19 cellular contexts compared by ENCODE assay signal in genomic region chr3:45075821-45076625, GRCh38. TPM values are rescaled to one million over a fixed set of nuclear protein-coding genes. Genes with fewer than 3 reads are reported as not detected.
DNase-seq lines count a peak whose midpoint lies in the region; ATAC-seq and TF ChIP-seq lines count a peak whose summit lies in the region.
"Had no signal": no experiment of that assay in that cellular context is flagged by ENCODE, and none has a peak within 500 bp of the region (broad histone marks: within the 10 kb centered on the region; RNA-seq: fewer than 3 reads in every experiment).

No MANE protein-coding gene starts in this region.

- peak overlapping the region in 1 of 2 experiments; percentile 35 for H2BK12ac ChIP-seq in mesenchymal stem cell (ENCODE audit: low read length in 2 of 2)

- H2BK15ac ChIP-seq in mesenchymal stem cell (ENCODE audit: low read depth, poor library complexity, severe bottlenecking): peak overlapping the region; percentile 1

- no peak overlapping the region for H3K4me3 Mint-ChIP-seq in GM23338
- H3K4me3 Mint-ChIP-seq: CD4-positive, alpha-beta T cell; H9; HFFc6; T-helper 1 cell treated with Interleukin-12 subunit alpha and Interleukin-12 subunit beta and Interleukin-4 antibody, amounts not matched to agents 30 μg/mL and 1 μg/mL, for 36 hours had no signal

- no peaks in the 10 kb centered on the region for H3F3A ChIP-seq in GM23338 (replicated peaks; ENCODE audit: low read depth)

- no peak overlapping the region for H3K18ac ChIP-seq in mesenchymal stem cell (ENCODE audit: low read depth in 1 of 2, low read length in 2 of 2)

- H3K27me3 ChIP-seq in BLaER1 treated with 17β-estradiol and CSF1 and Interleukin-3, amounts not matched to agents 10 nM and 100 nM: no peaks in the 10 kb centered on the region
- H3K27me3 ChIP-seq in GM23338 (ENCODE audit: insufficient read depth): no peaks in the 10 kb centered on the region
- no peaks in the 10 kb centered on the region for H3K27me3 ChIP-seq in mesenchymal stem cell (ENCODE audit: control insufficient read depth in 1 of 2, insufficient read depth in 1 of 2, low read length in 2 of 2)

- no peaks in the 10 kb centered on the region; the same call in 2 of the 3 replicates for H3K36me3 Mint-ChIP-seq in GM23338 (ENCODE audit: low read depth)

- H4K8ac ChIP-seq in mesenchymal stem cell (ENCODE audit: low read length): no peak overlapping the region

- H3K27ac ChIP-seq in BLaER1 treated with 17β-estradiol and CSF1 and Interleukin-3, amounts not matched to agents 10 nM and 100 nM: peak overlapping the region in 4 of 11 experiments; percentile 27 to 81 (median 66); a peak in 7 of 22 replicates
- H3K27ac ChIP-seq in GM23338 (ENCODE audit: low read depth): no peak overlapping the region
- H3K27ac ChIP-seq in mesenchymal stem cell (ENCODE audit: low read length, poor library complexity, severe bottlenecking): no peak overlapping the region

- H3K79me1 ChIP-seq in mesenchymal stem cell (replicated peaks; ENCODE audit: low read length, poor library complexity, severe bottlenecking): peaks cover 5% of the 10 kb centered on the region

- no peak overlapping the region for H3K23ac ChIP-seq in mesenchymal stem cell (ENCODE audit: low read length in 2 of 2)

- no peaks in the 10 kb centered on the region for H3K79me2 ChIP-seq in GM23338 (replicated peaks; ENCODE audit: insufficient read depth)

- ATAC-seq in GM23338 (no peak), HG03460 (IDR thresholded peaks at IDR 0.05; ENCODE audit: unreplicated experiment) (no peak)
- ATAC-seq: GM12878, Right ventricle myocardium inferior had no signal

- H3K4ac ChIP-seq in mesenchymal stem cell (ENCODE audit: low read depth in 1 of 2, low read length in 2 of 2): no peak overlapping the region

- DNase-seq in GM23338 (ENCODE audit: low spot score) (no peak), SK-MEL-5 (ENCODE audit: low read depth, low spot score) (peak; percentile 53), mesenchymal stem cell (no peak), NOMO-1 treated with DMSO at 0.1 percent for 48 hours (lab: John Stamatoyannopoulos, UW; ENCODE audit: unreplicated experiment) (no peak), HuH-7.5 (ENCODE audit: low spot score) (no peak)
- DNase-seq: Caco-2; CD4-positive, alpha-beta T cell; DND-41; H9; HFFc6; NCI-H1694; NCI-H2081 treated with DMSO at 0.1 percent for 48 hours; NCI-H446; NCI-H526 had no signal

- peak overlapping the region in 2 of 11 experiments; percentile 16 to 18; a peak in 2 of 22 replicates for H3K9ac ChIP-seq in BLaER1 treated with 17β-estradiol and CSF1 and Interleukin-3, amounts not matched to agents 10 nM and 100 nM
- no peak overlapping the region for H3K9ac ChIP-seq in mesenchymal stem cell (ENCODE audit: low read length)

- in situ Hi-C loops in SK-MEL-5 (cut with HindIII; ENCODE audit: low pct_unique_long_range_greater_than_20kb, low sequenced_read_pairs): no loop called here

- H3K4me1 Mint-ChIP-seq in GM23338: no peaks in the 10 kb centered on the region

- no peak for TF ChIP-seq CTCF in GM23338 (conservative IDR thresholded peaks at IDR 0.05; ENCODE audit: low read depth in 2 of 2)

- H2AFZ ChIP-seq in GM23338: peak overlapping the region; percentile 13; the same call in 1 of the 2 replicates
- no peak overlapping the region for H2AFZ ChIP-seq in mesenchymal stem cell (ENCODE audit: low read depth, low read length)

- H4K91ac ChIP-seq in mesenchymal stem cell (ENCODE audit: low read length): no peak overlapping the region

- no peaks in the 10 kb centered on the region; the same call in 2 of the 3 replicates for H3K9me3 Mint-ChIP-seq in GM23338
- H3K9me3 Mint-ChIP-seq: CD4-positive, alpha-beta T cell; HFFc6 had no signal

- peak overlapping the region in 7 of 11 experiments; percentile 0 to 94 (median 55); a peak in 10 of 22 replicates for H3K4me2 ChIP-seq in BLaER1 treated with 17β-estradiol and CSF1 and Interleukin-3, amounts not matched to agents 10 nM and 100 nM
- H3K4me2 ChIP-seq in GM23338: no peak overlapping the region
- no peak overlapping the region for H3K4me2 ChIP-seq in mesenchymal stem cell (ENCODE audit: low read length, poor library complexity, severe bottlenecking)

- H3K4me3 ChIP-seq in BLaER1 treated with 17β-estradiol and CSF1 and Interleukin-3, amounts not matched to agents 10 nM and 100 nM: peak overlapping the region in 2 of 10 experiments; percentile 41 to 48; a peak in 3 of 20 replicates
- H3K4me3 ChIP-seq in GM23338 (no peak overlapping the region), mesenchymal stem cell (ENCODE audit: insufficient read depth in 1 of 2, low read depth in 1 of 2, low read length in 2 of 2) (no peak overlapping the region)
- H3K4me3 ChIP-seq: GM12878 had no signal

- H2AK5ac ChIP-seq in mesenchymal stem cell (ENCODE audit: low read length, severe bottlenecking): no peak overlapping the region

- H3K9me3 ChIP-seq in BLaER1 treated with 17β-estradiol and CSF1 and Interleukin-3, amounts not matched to agents 10 nM and 100 nM (replicated peaks in 1 of 11): peaks cover 0 to 19% (median 5%) of the 10 kb centered on the region in 11 experiments; a peak in 12 of 22 replicates
- peaks cover 3% of the 10 kb centered on the region for H3K9me3 ChIP-seq in mesenchymal stem cell (ENCODE audit: control insufficient read depth, low read length)
- H3K9me3 ChIP-seq: Caco-2 had no signal

- no peak overlapping the region for H2BK120ac ChIP-seq in mesenchymal stem cell (ENCODE audit: low read depth, low read length)

- peaks cover 0 to 72% (median 6%) of the 10 kb centered on the region in 10 experiments; a peak in 8 of 20 replicates for H3K4me1 ChIP-seq in BLaER1 treated with 17β-estradiol and CSF1 and Interleukin-3, amounts not matched to agents 10 nM and 100 nM
- H3K4me1 ChIP-seq in GM23338 (ENCODE audit: insufficient read depth): no peaks in the 10 kb centered on the region; the same call in 1 of the 2 replicates
- H3K4me1 ChIP-seq in mesenchymal stem cell (ENCODE audit: control insufficient read depth, insufficient read depth, low read depth, low read length): peaks cover 4% of the 10 kb centered on the region
- H3K4me1 ChIP-seq: Caco-2 had no signal

- H3K14ac ChIP-seq in mesenchymal stem cell (ENCODE audit: low read length in 2 of 2): no peak overlapping the region

- H3K36me3 ChIP-seq in BLaER1 treated with 17β-estradiol and CSF1 and Interleukin-3, amounts not matched to agents 10 nM and 100 nM: peaks cover 0 to 10% (median 0%) of the 10 kb centered on the region in 11 experiments; a peak in 3 of 22 replicates
- H3K36me3 ChIP-seq in GM23338 (ENCODE audit: insufficient read depth): no peaks in the 10 kb centered on the region
- H3K36me3 ChIP-seq in mesenchymal stem cell (ENCODE audit: control insufficient read depth in 1 of 2, insufficient read depth in 2 of 2, low read depth in 1 of 2, low read length in 2 of 2): peaks cover 2 to 5% of the 10 kb centered on the region in 2 experiments

- H3K9me2 ChIP-seq in GM23338 (ENCODE audit: insufficient read depth): no peaks in the 10 kb centered on the region

- WGBS in mesenchymal stem cell: 84% methylated on average over 11 of the region's 11 CpGs

- H3K27ac Mint-ChIP-seq in GM23338: no peak overlapping the region
- H3K27ac Mint-ChIP-seq: CD4-positive, alpha-beta T cell; HFFc6; T-helper 1 cell treated with Interleukin-12 subunit alpha and Interleukin-12 subunit beta and Interleukin-4 antibody, amounts not matched to agents 30 μg/mL and 1 μg/mL, for 36 hours had no signal

- no peaks in the 10 kb centered on the region for H3K27me3 Mint-ChIP-seq in GM23338 (ENCODE audit: insufficient read depth, low read depth, poor library complexity)

- H4K20me1 ChIP-seq in BLaER1 treated with 17β-estradiol and CSF1 and Interleukin-3, amounts not matched to agents 10 nM and 100 nM: no peaks in the 10 kb centered on the region
- H4K20me1 ChIP-seq in GM23338 (replicated peaks; ENCODE audit: insufficient read depth): no peaks in the 10 kb centered on the region

- H2BK5ac ChIP-seq in mesenchymal stem cell (ENCODE audit: low read depth, low read length, poor library complexity, severe bottlenecking): no peak overlapping the region

TF ChIP-seq in GM23338, 12 proteins besides CTCF, POLR2A, EP300 and RAD21 (continues in another document):
- TF ChIP-seq ZNF114 (CRISPR knock-in tag; IDR thresholded peaks at IDR 0.05) (no peak), JUNB (IDR thresholded peaks at IDR 0.05; ENCODE audit: unreplicated experiment) (no peak)
- TF ChIP-seq, protein P1, sequence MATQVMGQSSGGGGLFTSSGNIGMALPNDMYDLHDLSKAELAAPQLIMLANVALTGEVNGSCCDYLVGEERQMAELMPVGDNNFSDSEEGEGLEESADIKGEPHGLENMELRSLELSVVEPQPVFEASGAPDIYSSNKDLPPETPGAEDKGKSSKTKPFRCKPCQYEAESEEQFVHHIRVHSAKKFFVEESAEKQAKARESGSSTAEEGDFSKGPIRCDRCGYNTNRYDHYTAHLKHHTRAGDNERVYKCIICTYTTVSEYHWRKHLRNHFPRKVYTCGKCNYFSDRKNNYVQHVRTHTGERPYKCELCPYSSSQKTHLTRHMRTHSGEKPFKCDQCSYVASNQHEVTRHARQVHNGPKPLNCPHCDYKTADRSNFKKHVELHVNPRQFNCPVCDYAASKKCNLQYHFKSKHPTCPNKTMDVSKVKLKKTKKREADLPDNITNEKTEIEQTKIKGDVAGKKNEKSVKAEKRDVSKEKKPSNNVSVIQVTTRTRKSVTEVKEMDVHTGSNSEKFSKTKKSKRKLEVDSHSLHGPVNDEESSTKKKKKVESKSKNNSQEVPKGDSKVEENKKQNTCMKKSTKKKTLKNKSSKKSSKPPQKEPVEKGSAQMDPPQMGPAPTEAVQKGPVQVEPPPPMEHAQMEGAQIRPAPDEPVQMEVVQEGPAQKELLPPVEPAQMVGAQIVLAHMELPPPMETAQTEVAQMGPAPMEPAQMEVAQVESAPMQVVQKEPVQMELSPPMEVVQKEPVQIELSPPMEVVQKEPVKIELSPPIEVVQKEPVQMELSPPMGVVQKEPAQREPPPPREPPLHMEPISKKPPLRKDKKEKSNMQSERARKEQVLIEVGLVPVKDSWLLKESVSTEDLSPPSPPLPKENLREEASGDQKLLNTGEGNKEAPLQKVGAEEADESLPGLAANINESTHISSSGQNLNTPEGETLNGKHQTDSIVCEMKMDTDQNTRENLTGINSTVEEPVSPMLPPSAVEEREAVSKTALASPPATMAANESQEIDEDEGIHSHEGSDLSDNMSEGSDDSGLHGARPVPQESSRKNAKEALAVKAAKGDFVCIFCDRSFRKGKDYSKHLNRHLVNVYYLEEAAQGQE (IDR thresholded peaks at IDR 0.05; ENCODE audit: unreplicated experiment): no peak

RNA-seq across cellular contexts. Expression of gene CLEC3B, which starts 49.9 kb away (rescaled TPM):
- not detected in 2 replicates for total RNA-seq in GM23338 (2014; rRNA removed; shearing (Covaris generic))
- not detected in 2 replicates for polyA plus RNA-seq in GM23338 (2016; fragmentation: Nextera tagmentation; extraction: Ambion mirVana)
- total RNA-seq in SK-MEL-5 (2014; rRNA removed; shearing (Covaris generic)): not detected in 2 replicates
- polyA plus RNA-seq in SK-MEL-5 (2015; cell fraction: cytosol; rRNA removed): not detected in 2 replicates
- not detected in 2 replicates for polyA plus RNA-seq in SK-MEL-5 (2015; cell fraction: nucleus; rRNA removed)
- 0.51 TPM for polyA plus RNA-seq in mesenchymal stem cell (2013, experiment 1 of 2)
- 0.70 TPM for polyA plus RNA-seq in mesenchymal stem cell (2013, experiment 2 of 2)
- total RNA-seq: H9 had no signal
- polyA plus RNA-seq: GM12878 had no signal

Comparison
In these comparisons a context has a peak if more than half of its experiments do, and no peak if none do; other contexts are left out.
1. H3K4me2 ChIP-seq: peak in BLaER1 treated with 17β-estradiol and CSF1 and Interleukin-3, amounts not matched to agents 10 nM and 100 nM (7 of 11); none in GM23338 (single experiment) and mesenchymal stem cell (single experiment).